18 cellular contexts compared by ENCODE assay signal in the genomic region with DNA sequence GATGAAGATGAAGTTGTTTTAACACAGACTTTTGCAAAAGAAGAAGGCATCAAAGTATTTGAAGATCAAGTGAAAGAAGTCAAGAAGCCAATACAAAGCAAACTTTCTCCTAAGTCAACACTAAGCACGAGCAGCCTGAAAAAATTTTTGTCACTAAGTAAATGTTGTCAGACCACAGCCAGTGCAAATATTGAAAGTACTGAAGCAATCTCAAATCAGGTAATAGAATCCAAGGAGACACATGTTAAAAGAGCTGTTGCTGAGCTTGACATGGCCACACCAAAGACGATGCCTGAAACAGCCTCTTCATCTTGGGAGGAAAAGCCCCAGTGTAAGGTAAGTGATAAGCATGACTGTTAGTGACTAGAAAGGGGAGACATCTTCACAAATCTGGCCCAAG.
"Had no signal": no experiment of that assay in that cellular context is flagged by ENCODE, and none has a peak within 500 bp of the region (broad histone marks: within the 10 kb centered on the region; RNA-seq: fewer than 3 reads in every experiment).

No MANE protein-coding gene starts in this region.

- DNase-seq: activated CD4-positive, alpha-beta memory T cell treated with anti-CD3 and anti-CD28 coated beads for 36 hours; activated CD4-positive, alpha-beta T cell treated with anti-CD3 and anti-CD28 coated beads for 48 hours; activated effector memory CD4-positive, alpha-beta T cell treated with Interleukin-2 at 50 U/mL for 16 hours; activated naive CD4-positive, alpha-beta T cell treated with anti-CD3 and anti-CD28 coated beads for 36 hours; activated T-cell treated with anti-CD3 and anti-CD28 coated beads, Interleukin-2, amount 50 U/mL, for 72 hours; amygdala; cortex of kidney; heart left ventricle; mammary epithelial cell; natural killer cell; psoas muscle; stimulated activated CD4-positive, alpha-beta T cell treated with anti-CD3 and anti-CD28 coated beads, Interleukin-1b, Interleukin-23, amount 100 ng/mL, for 48 hours; substantia nigra; T-helper 1 cell; thyroid gland had no signal

- H3K36me3 ChIP-seq: cardiac muscle cell, heart left ventricle, right atrium auricular region, thyroid gland had no signal

- H3K4me3 ChIP-seq: cardiac muscle cell, heart left ventricle, psoas muscle, right atrium auricular region, thyroid gland had no signal

- ATAC-seq: activated T-cell treated with anti-CD3 and anti-CD28 coated beads, Interleukin-2, amount 50 U/mL, for 72 hours; heart left ventricle; natural killer cell; psoas muscle had no signal

- H3K9me3 ChIP-seq: thyroid gland had no signal

- H3K27ac ChIP-seq: cardiac muscle cell, epithelial cell of prostate, heart left ventricle, psoas muscle, right atrium auricular region, thyroid gland had no signal

- H3K4me1 ChIP-seq: heart left ventricle, psoas muscle, right atrium auricular region, thyroid gland had no signal

- H3K27me3 ChIP-seq: cardiac muscle cell, heart left ventricle, right atrium auricular region, thyroid gland had no signal
